Comparison of ENCODE assay signal across 23 cellular contexts in the genomic region with DNA sequence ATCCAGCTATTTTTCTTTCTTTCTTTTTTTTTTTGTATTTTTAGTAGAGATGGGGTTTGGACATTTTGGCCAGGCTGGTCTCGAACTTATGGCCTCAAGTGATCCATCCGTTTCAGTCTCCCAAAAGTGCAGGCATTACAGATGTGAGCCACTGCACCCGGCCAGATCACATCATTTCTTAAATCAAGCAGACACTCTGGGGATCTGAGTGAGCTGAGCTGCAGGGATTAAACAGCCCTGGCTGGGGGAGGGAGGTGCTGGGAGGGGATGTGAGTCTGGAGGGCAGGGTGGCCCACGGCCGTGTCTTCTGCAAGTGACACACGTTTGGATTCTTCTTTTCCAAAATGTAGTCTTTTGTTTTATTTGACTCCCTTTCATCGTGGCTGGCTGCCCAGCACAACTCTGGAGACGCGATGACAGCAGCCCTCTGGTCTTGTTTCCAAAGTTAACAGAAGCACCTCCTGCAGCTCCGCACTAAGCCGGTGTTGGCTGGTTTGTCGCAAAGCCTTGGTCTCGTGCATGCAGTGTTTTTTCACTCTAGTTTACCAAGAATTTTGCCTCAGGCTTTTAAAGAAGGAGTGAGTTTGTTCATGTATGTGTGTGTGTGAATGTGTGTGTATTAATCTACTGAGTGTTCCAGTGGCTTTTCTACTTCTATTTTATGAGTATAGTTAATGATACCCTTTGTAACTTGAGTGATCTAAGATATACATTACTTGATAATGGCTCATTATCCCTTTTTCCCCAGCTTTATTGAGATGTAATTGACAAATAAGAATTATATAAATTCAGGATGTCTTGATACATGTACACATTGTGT. TPM values are rescaled to one million over a fixed set of nuclear protein-coding genes. Genes with fewer than 3 reads are reported as not detected.
DNase-seq lines count a peak whose midpoint lies in the region; ATAC-seq and TF ChIP-seq lines count a peak whose summit lies in the region.
"Had no signal": no experiment of that assay in that cellular context is flagged by ENCODE, and none has a peak within 500 bp of the region (broad histone marks: within the 10 kb centered on the region; RNA-seq: fewer than 3 reads in every experiment).

No MANE protein-coding gene starts in this region.

- H3K36me3 Mint-ChIP-seq in naive thymus-derived CD8-positive, alpha-beta T cell, result peaks cover 0 to 10% (median under 1%) of the 10 kb centered on the region in 3 donors

- peaks cover 28% of the 10 kb centered on the region for H3K27me3 ChIP-seq in MG63
- H3K27me3 ChIP-seq in hepatocyte, result peaks cover 4% of the 10 kb centered on the region
- H3K27me3 ChIP-seq: ovary, vagina had no signal

- TF ChIP-seq CTCF in 22Rv1 (IDR thresholded peaks at IDR 0.05), result no peak
- no peak for TF ChIP-seq CTCF in hepatocyte (IDR thresholded peaks at IDR 0.05; ENCODE audit: poor library complexity)

- H3K4me3 ChIP-seq in MG63 (no peak overlapping the region), hepatocyte (no peak overlapping the region)
- H3K4me3 ChIP-seq: GM23248, ovary, suprapubic skin, vagina had no signal

- H3K4me1 Mint-ChIP-seq in naive thymus-derived CD8-positive, alpha-beta T cell, result peaks cover 16 to 44% (median 33%) of the 10 kb centered on the region in 4 donors

- H3K27ac ChIP-seq in 22Rv1 (peak overlapping the region; percentile 44), hepatocyte (no peak overlapping the region)
- H3K27ac ChIP-seq: GM23248, ovary, suprapubic skin, vagina had no signal

- POLR2A ChIA-PET in naive thymus-derived CD8-positive, alpha-beta T cell (lab: Charles Lee), result no interaction called here

- H3K4me3 Mint-ChIP-seq in naive thymus-derived CD8-positive, alpha-beta T cell, result peak overlapping the region in 3 of 10 donors; percentile 18 to 74 (median 68)
- H3K4me3 Mint-ChIP-seq: dendritic cell treated with granulocyte-macrophage colony-stimulating factor and Interleukin-4, amounts not matched to agents 40 ng/mL and 50 ng/mL, for 4 days had no signal

- WGBS in hepatocyte (ENCODE audit: low lambda C conversion rate, missing lambda C conversion rate), result 38% methylated on average over 12 of the region's 13 CpGs

- no peaks in the 10 kb centered on the region for H3K4me1 ChIP-seq in hepatocyte (ENCODE audit: insufficient read depth)
- H3K4me1 ChIP-seq: vagina had no signal

- peak overlapping the region in 4 of 10 donors; percentile 50 to 87 (median 58) for H3K27ac Mint-ChIP-seq in naive thymus-derived CD8-positive, alpha-beta T cell
- H3K27ac Mint-ChIP-seq: dendritic cell treated with granulocyte-macrophage colony-stimulating factor and Interleukin-4, amounts not matched to agents 40 ng/mL and 50 ng/mL, for 4 days had no signal

- no peaks in the 10 kb centered on the region for H3K79me2 ChIP-seq in hepatocyte

- H2AFZ ChIP-seq in hepatocyte, result no peak overlapping the region
- H2AFZ ChIP-seq: GM23248 had no signal

- H3K9me3 ChIP-seq in MG63, result peaks cover 17% of the 10 kb centered on the region
- H3K9me3 ChIP-seq in hepatocyte (ENCODE audit: low read depth), result no peaks in the 10 kb centered on the region
- H3K9me3 ChIP-seq: ovary, suprapubic skin had no signal

- peaks cover 3 to 21% (median 12%) of the 10 kb centered on the region in 5 donors for H3K27me3 Mint-ChIP-seq in naive thymus-derived CD8-positive, alpha-beta T cell

- no peaks in the 10 kb centered on the region for H3K9me2 ChIP-seq in hepatocyte (replicated peaks; ENCODE audit: insufficient read depth)

- DNase-seq in MG63, result peak; percentile 74
- peak; percentile 4 for DNase-seq in RPMI7951 (ENCODE audit: low read depth)
- peak; percentile 41 for DNase-seq in hepatocyte (ENCODE audit: low spot score)
- no peak for DNase-seq in NCI-H510A (lab: John Stamatoyannopoulos, UW)
- no peak for DNase-seq in NAMALWA (ENCODE audit: low spot score)
- no peak for DNase-seq in naive thymus-derived CD8-positive, alpha-beta T cell
- DNase-seq: activated effector memory CD4-positive, alpha-beta T cell treated with anti-CD3 and anti-CD28 coated beads, Interleukin-2, amount 50 U/mL, for 16 hours; DMS53; GM23248; kidney; NCI-H1930; NCI-H526 treated with DMSO at 0.1 percent for 48 hours had no signal

- no peak overlapping the region for H3K4me2 ChIP-seq in hepatocyte

- H4K20me1 ChIP-seq in hepatocyte (ENCODE audit: insufficient read depth, poor library complexity, severe bottlenecking), result no peaks in the 10 kb centered on the region

- ATAC-seq in GM21526 (IDR thresholded peaks at IDR 0.05; ENCODE audit: low FRiP score, unreplicated experiment), result no peak
- no peak for ATAC-seq in naive thymus-derived CD8-positive, alpha-beta T cell

- peaks cover 0 to 17% (median 8%) of the 10 kb centered on the region in 9 donors for H3K9me3 Mint-ChIP-seq in naive thymus-derived CD8-positive, alpha-beta T cell

- H3K36me3 ChIP-seq in MG63 (no peaks in the 10 kb centered on the region), hepatocyte (replicated peaks; ENCODE audit: insufficient read depth, low read depth) (no peaks in the 10 kb centered on the region)
- H3K36me3 ChIP-seq: ovary, suprapubic skin, vagina had no signal

RNA-seq across cellular contexts. Expression of gene KRTAP10-5, which starts 2.8 kb away (rescaled TPM):
- total RNA-seq in MG63 (2014; rRNA removed; shearing (Covaris generic); ENCODE audit: low replicate concordance), result not detected in 2 replicates
- not detected in 2 replicates for total RNA-seq in RPMI7951 (2014; rRNA removed; shearing (Covaris generic))
- total RNA-seq in hepatocyte, result not detected in 2 replicates
- not detected in 2 replicates for polyA plus RNA-seq in hepatocyte
- total RNA-seq in naive thymus-derived CD8-positive, alpha-beta T cell, result not detected
- polyA plus RNA-seq in naive thymus-derived CD8-positive, alpha-beta T cell, result not detected
- total RNA-seq: endothelial cell of umbilical vein, GM23248, kidney, myocyte, ovary, SK-MEL-5, vagina had no signal
- polyA plus RNA-seq: adipose tissue, AG04450, endothelial cell of umbilical vein, GM23248, ovary had no signal

RNA-seq across cellular contexts. Expression of gene KRTAP10-6, which starts 9.1 kb away (rescaled TPM):
- not detected in 2 replicates for total RNA-seq in MG63 (2014; rRNA removed; shearing (Covaris generic); ENCODE audit: low replicate concordance)
- total RNA-seq in RPMI7951 (2014; rRNA removed; shearing (Covaris generic)), result not detected in 2 replicates
- total RNA-seq in hepatocyte, result not detected in 2 replicates
- polyA plus RNA-seq in hepatocyte, result not detected in 2 replicates
- total RNA-seq in naive thymus-derived CD8-positive, alpha-beta T cell, result not detected
- not detected for polyA plus RNA-seq in naive thymus-derived CD8-positive, alpha-beta T cell
- total RNA-seq: endothelial cell of umbilical vein, GM23248, kidney, myocyte, ovary, SK-MEL-5, vagina had no signal
- polyA plus RNA-seq: adipose tissue, AG04450, endothelial cell of umbilical vein, GM23248, ovary had no signal

RNA-seq across cellular contexts. Expression of gene KRTAP10-4, which starts 9.7 kb away (rescaled TPM):
- total RNA-seq in MG63 (2014; rRNA removed; shearing (Covaris generic); ENCODE audit: low replicate concordance), result not detected in 2 replicates
- not detected in 2 replicates for total RNA-seq in RPMI7951 (2014; rRNA removed; shearing (Covaris generic))
- total RNA-seq in hepatocyte, result not detected in 2 replicates
- polyA plus RNA-seq in hepatocyte, result not detected in 2 replicates
- total RNA-seq in naive thymus-derived CD8-positive, alpha-beta T cell, result not detected
- polyA plus RNA-seq in naive thymus-derived CD8-positive, alpha-beta T cell, result not detected
- total RNA-seq: endothelial cell of umbilical vein, GM23248, kidney, myocyte, ovary, SK-MEL-5, vagina had no signal
- polyA plus RNA-seq: adipose tissue, AG04450, endothelial cell of umbilical vein, GM23248, ovary had no signal

RNA-seq across cellular contexts. Expression of gene KRTAP10-7, which starts 17.2 kb away (rescaled TPM):
- total RNA-seq in MG63 (2014; rRNA removed; shearing (Covaris generic); ENCODE audit: low replicate concordance), result not detected in 2 replicates
- total RNA-seq in RPMI7951 (2014; rRNA removed; shearing (Covaris generic)), result not detected in 2 replicates
- total RNA-seq in hepatocyte, result not detected in 2 replicates
- not detected in 2 replicates for polyA plus RNA-seq in hepatocyte
- total RNA-seq in naive thymus-derived CD8-positive, alpha-beta T cell, result not detected
- polyA plus RNA-seq in naive thymus-derived CD8-positive, alpha-beta T cell, result not detected
- total RNA-seq: endothelial cell of umbilical vein, GM23248, kidney, myocyte, ovary, SK-MEL-5, vagina had no signal
- polyA plus RNA-seq: adipose tissue, AG04450, endothelial cell of umbilical vein, GM23248, ovary had no signal

RNA-seq across cellular contexts. Expression of gene KRTAP10-3, which starts 24.6 kb away (rescaled TPM):
- total RNA-seq in MG63 (2014; rRNA removed; shearing (Covaris generic); ENCODE audit: low replicate concordance), result not detected in 2 replicates
- not detected in 2 replicates for total RNA-seq in RPMI7951 (2014; rRNA removed; shearing (Covaris generic))
- total RNA-seq in hepatocyte, result not detected in 2 replicates
- not detected in 2 replicates for polyA plus RNA-seq in hepatocyte
- total RNA-seq in naive thymus-derived CD8-positive, alpha-beta T cell, result not detected
- polyA plus RNA-seq in naive thymus-derived CD8-positive, alpha-beta T cell, result not detected
- total RNA-seq: endothelial cell of umbilical vein, GM23248, kidney, myocyte, ovary, SK-MEL-5, vagina had no signal
- polyA plus RNA-seq: adipose tissue, AG04450, endothelial cell of umbilical vein, GM23248, ovary had no signal

Comparison
In these comparisons a context has a peak if more than half of its experiments do, and no peak if none do; other contexts are left out.
1. DNase-seq: peak in MG63 (single experiment), RPMI7951 (single experiment) and hepatocyte (single experiment); none in NCI-H510A (single experiment), NAMALWA (single experiment) and naive thymus-derived CD8-positive, alpha-beta T cell (0 of 10).